ENCODE assay signal across 8 cellular contexts in the genomic region with DNA sequence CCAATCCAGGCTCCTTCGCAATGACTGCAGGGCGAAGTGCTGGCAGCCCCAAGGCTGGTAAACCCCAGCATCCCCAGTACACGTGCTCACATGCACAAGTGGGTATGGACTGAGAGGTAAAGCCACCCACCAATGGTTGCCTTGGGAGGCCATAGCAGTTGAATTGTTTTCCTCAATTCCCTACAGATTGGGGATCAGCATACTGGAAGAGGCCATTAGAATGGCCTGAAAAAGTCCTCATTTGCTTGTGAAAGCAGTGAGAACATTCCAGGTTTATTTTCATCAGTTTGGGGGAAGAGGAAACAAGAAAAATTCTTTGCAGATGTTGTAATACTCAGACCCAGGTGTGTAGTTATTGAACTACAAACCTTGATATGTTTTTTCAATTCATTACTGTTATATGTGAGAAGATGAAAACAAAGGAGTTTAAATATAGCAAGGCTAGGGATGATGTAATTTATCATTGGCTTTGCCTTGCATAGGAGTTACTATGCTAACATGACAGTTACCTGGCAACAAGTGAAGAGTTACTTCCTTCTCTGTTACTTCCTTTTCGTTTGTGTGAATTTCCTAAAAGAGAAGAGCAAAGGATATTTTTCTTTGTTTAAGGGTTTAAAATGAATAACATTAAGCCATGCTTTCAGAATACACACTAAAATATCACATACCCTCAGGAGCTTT. TPM values are rescaled to one million over a fixed set of nuclear protein-coding genes. Genes with fewer than 3 reads are reported as not detected.
DNase-seq lines count a peak whose midpoint lies in the region; ATAC-seq, FAIRE-seq and TF ChIP-seq lines count a peak whose summit lies in the region.

No MANE protein-coding gene starts in this region.

- peaks cover 0 to 29% of the 10 kb centered on the region in 2 donors for H3K36me3 ChIP-seq in left lung

- no peaks in the 10 kb centered on the region for H3K9me3 ChIP-seq in left lung

- no peak for TF ChIP-seq CTCF in brain (conservative IDR thresholded peaks at IDR 0.05)
- no peak for TF ChIP-seq CTCF in left lung (IDR thresholded peaks at IDR 0.05)

- no peaks in the 10 kb centered on the region for H3K27me3 Mint-ChIP-seq in stimulated activated naive CD8-positive, alpha-beta T cell treated with anti-CD3 and anti-CD28 coated beads, Interleukin-15, Interleukin-2, amounts not matched to agents 100 ng/mL and 50 ng/mL, for 24 hours
- H3K27me3 Mint-ChIP-seq in brain: no peaks in the 10 kb centered on the region

- no peak for DNase-seq in stimulated activated naive CD8-positive, alpha-beta T cell treated with anti-CD3 and anti-CD28 coated beads, Interleukin-15, Interleukin-2, amounts not matched to agents 100 U/mL and 50 U/mL, for 24 hours
- DNase-seq in M059J (ENCODE audit: low read depth): peak; percentile 75
- DNase-seq in left lung: no peak
- no peak for DNase-seq in C1 segment of cervical spinal cord (lab: John Stamatoyannopoulos, UW)
- no peak for DNase-seq in H54 (ENCODE audit: insufficient read length, low spot score)
- no peak for DNase-seq in NCI-H82 treated with DMSO at 0.1 percent for 48 hours (lab: John Stamatoyannopoulos, UW; ENCODE audit: unreplicated experiment)

- peaks cover 55% of the 10 kb centered on the region for H3K4me1 Mint-ChIP-seq in stimulated activated naive CD8-positive, alpha-beta T cell treated with anti-CD3 and anti-CD28 coated beads, Interleukin-15, Interleukin-2, amounts not matched to agents 100 ng/mL and 50 ng/mL, for 24 hours (ENCODE audit: low read depth)
- H3K4me1 Mint-ChIP-seq in brain: peaks cover 40% of the 10 kb centered on the region

- no peak for FAIRE-seq in H54 (lab: Jason Lieb, UNC)

- H3K27me3 ChIP-seq in left lung: no peaks in the 10 kb centered on the region

- H3K27ac ChIP-seq in left lung: peak overlapping the region in 1 of 2 donors; percentile 55

- intact Hi-C loops in left lung (cut with DNase I): no loop called here

- peak overlapping the region; percentile 67 for H3K27ac Mint-ChIP-seq in stimulated activated naive CD8-positive, alpha-beta T cell treated with anti-CD3 and anti-CD28 coated beads, Interleukin-15, Interleukin-2, amounts not matched to agents 100 ng/mL and 50 ng/mL, for 24 hours
- peak overlapping the region in 4 of 5 experiments; percentile 47 to 93 (median 70) for H3K27ac Mint-ChIP-seq in brain

- H3K4me3 ChIP-seq in left lung: no peak overlapping the region

- peaks cover 36% of the 10 kb centered on the region for H3K36me3 Mint-ChIP-seq in stimulated activated naive CD8-positive, alpha-beta T cell treated with anti-CD3 and anti-CD28 coated beads, Interleukin-15, Interleukin-2, amounts not matched to agents 100 ng/mL and 50 ng/mL, for 24 hours (ENCODE audit: low read depth)
- peaks cover 59% of the 10 kb centered on the region for H3K36me3 Mint-ChIP-seq in brain

- TF ChIP-seq POLR2A in H54 (IDR thresholded peaks at IDR 0.05; ENCODE audit: low read depth, low read length): no peak

- H3K9me3 Mint-ChIP-seq in stimulated activated naive CD8-positive, alpha-beta T cell treated with anti-CD3 and anti-CD28 coated beads, Interleukin-15, Interleukin-2, amounts not matched to agents 100 ng/mL and 50 ng/mL, for 24 hours: no peaks in the 10 kb centered on the region
- no peaks in the 10 kb centered on the region for H3K9me3 Mint-ChIP-seq in brain

- no peak overlapping the region for H3K4me3 Mint-ChIP-seq in stimulated activated naive CD8-positive, alpha-beta T cell treated with anti-CD3 and anti-CD28 coated beads, Interleukin-15, Interleukin-2, amounts not matched to agents 100 ng/mL and 50 ng/mL, for 24 hours
- no peak overlapping the region for H3K4me3 Mint-ChIP-seq in brain

- ATAC-seq in stimulated activated naive CD8-positive, alpha-beta T cell treated with anti-CD3 and anti-CD28 coated beads, Interleukin-15, Interleukin-2, amounts not matched to agents 100 U/mL and 50 U/mL, for 24 hours: no peak
- ATAC-seq in left lung: peak; percentile 75

- peaks cover 0 to 17% of the 10 kb centered on the region in 2 donors for H3K4me1 ChIP-seq in left lung

RNA-seq across cellular contexts. Expression of a gene that starts 36.4 kb away (rescaled TPM):
- 11.1 and 19.1 TPM in 2 replicates for total RNA-seq in M059J (2014; rRNA removed; shearing (Covaris generic))
- polyA plus RNA-seq in brain (ENCODE audit: insufficient read depth, low read depth, low replicate concordance): 7.0 TPM
- total RNA-seq in left lung: 10 to 100 TPM; 27.9 to 28.8 TPM
